In genomic region chr14:42930058-42930457, GRCh38 we compare ENCODE assay signal across 15 cellular contexts.
DNase-seq lines count a peak whose midpoint lies in the region; ATAC-seq and TF ChIP-seq lines count a peak whose summit lies in the region.
"Had no signal": no experiment of that assay in that cellular context is flagged by ENCODE, and none has a peak within 500 bp of the region (broad histone marks: within the 10 kb centered on the region; RNA-seq: fewer than 3 reads in every experiment).

No MANE protein-coding gene starts in this region.

- no peak overlapping the region for H3K9ac ChIP-seq in OCI-LY3 (ENCODE audit: low read length)

- no peak overlapping the region for H3K4me2 ChIP-seq in OCI-LY3 (ENCODE audit: low read length)

- H3K4me3 Mint-ChIP-seq in stimulated activated naive B cell treated with anti-CD40 and anti-IgM and Interleukin-4, amounts not matched to agents 10 μg/mL and 1 μg/mL and 100 μg/mL, for 72 hours: no peak overlapping the region
- H3K4me3 Mint-ChIP-seq: natural killer cell treated with Interleukin-12 subunit alpha and Interleukin-12 subunit beta and Interleukin-15 and Interleukin-18, amount 100 ng/mL, for 72 hours had no signal

- H2AFZ ChIP-seq in OCI-LY3 (ENCODE audit: low read depth, low read length): 0 out of 2 replicates have a peak overlapping the region, but pooled peaks have one; percentile 35

- H3K36me3 Mint-ChIP-seq in stimulated activated naive B cell treated with anti-CD40 and anti-IgM and Interleukin-4, amounts not matched to agents 10 μg/mL and 1 μg/mL and 100 μg/mL, for 72 hours: no peaks in the 10 kb centered on the region

- peaks cover 0 to 4% of the 10 kb centered on the region in 2 donors for H3K9me3 Mint-ChIP-seq in stimulated activated naive B cell treated with anti-CD40 and anti-IgM and Interleukin-4, amounts not matched to agents 10 μg/mL and 1 μg/mL and 100 μg/mL, for 72 hours

- H3K4me3 ChIP-seq in right atrium auricular region (no peak overlapping the region), OCI-LY3 (ENCODE audit: low read length) (no peak overlapping the region)
- H3K4me3 ChIP-seq: breast epithelium, esophagus muscularis mucosa had no signal

- H3K27me3 ChIP-seq in right atrium auricular region: no peaks in the 10 kb centered on the region
- no peaks in the 10 kb centered on the region for H3K27me3 ChIP-seq in OCI-LY3 (ENCODE audit: low read depth, low read length)
- H3K27me3 ChIP-seq: breast epithelium, esophagus muscularis mucosa had no signal

- H3K4me1 Mint-ChIP-seq in stimulated activated naive B cell treated with anti-CD40 and anti-IgM and Interleukin-4, amounts not matched to agents 10 μg/mL and 1 μg/mL and 100 μg/mL, for 72 hours: no peaks in the 10 kb centered on the region

- no peaks in the 10 kb centered on the region for H3K4me1 ChIP-seq in right atrium auricular region
- 0 out of 2 replicates have a peak, but pooled peaks cover 5% of the 10 kb centered on the region for H3K4me1 ChIP-seq in OCI-LY3 (ENCODE audit: low read length)
- H3K4me1 ChIP-seq: breast epithelium, esophagus muscularis mucosa had no signal

- H3K27ac ChIP-seq in right atrium auricular region: no peak overlapping the region
- no peak overlapping the region for H3K27ac ChIP-seq in OCI-LY3 (ENCODE audit: low read length)
- H3K27ac ChIP-seq: breast epithelium, esophagus muscularis mucosa had no signal

- no peak for TF ChIP-seq CTCF in right atrium auricular region (IDR thresholded peaks at IDR 0.05)
- no peak for TF ChIP-seq CTCF in OCI-LY3 (IDR thresholded peaks at IDR 0.05; ENCODE audit: low read depth, low read length)

- intact Hi-C loops in Right ventricle myocardium inferior (cut with DNase I) (no loop called here), cardiac septum (cut with DNase I) (no loop called here)

- H4K20me1 ChIP-seq in OCI-LY3 (ENCODE audit: insufficient read depth, low read length): no peaks in the 10 kb centered on the region

- H3K36me3 ChIP-seq in right atrium auricular region: no peaks in the 10 kb centered on the region
- H3K36me3 ChIP-seq in OCI-LY3 (replicated peaks; ENCODE audit: low read depth, low read length): no peaks in the 10 kb centered on the region
- H3K36me3 ChIP-seq: breast epithelium, esophagus muscularis mucosa had no signal

- H3K9me3 ChIP-seq in right atrium auricular region (no peaks in the 10 kb centered on the region), OCI-LY3 (ENCODE audit: insufficient read depth, low read length) (no peaks in the 10 kb centered on the region)
- H3K9me3 ChIP-seq: breast epithelium, esophagus muscularis mucosa had no signal

- H3K27me3 Mint-ChIP-seq in stimulated activated naive B cell treated with anti-CD40 and anti-IgM and Interleukin-4, amounts not matched to agents 10 μg/mL and 1 μg/mL and 100 μg/mL, for 72 hours: no peaks in the 10 kb centered on the region
- H3K27me3 Mint-ChIP-seq: natural killer cell treated with Interleukin-12 subunit alpha and Interleukin-12 subunit beta and Interleukin-15 and Interleukin-18, amount 100 ng/mL, for 72 hours had no signal

- H3K27ac Mint-ChIP-seq in stimulated activated naive B cell treated with anti-CD40 and anti-IgM and Interleukin-4, amounts not matched to agents 10 μg/mL and 1 μg/mL and 100 μg/mL, for 72 hours: no peak overlapping the region
- H3K27ac Mint-ChIP-seq: natural killer cell treated with Interleukin-12 subunit alpha and Interleukin-12 subunit beta and Interleukin-15 and Interleukin-18, amount 100 ng/mL, for 72 hours had no signal

- no peak for ATAC-seq in Right ventricle myocardium inferior
- ATAC-seq in stimulated activated naive B cell treated with anti-CD40 and anti-IgM and Interleukin-4, amounts not matched to agents 10 μg/mL and 1 μg/mL and 100 μg/mL, for 72 hours (replicated peaks): no peak
- ATAC-seq in GM21529 (IDR thresholded peaks at IDR 0.05; ENCODE audit: unreplicated experiment): no peak
- ATAC-seq: HCT116; natural killer cell treated with Interleukin-12 subunit alpha and Interleukin-12 subunit beta and Interleukin-15 and Interleukin-18, amount 100 ng/mL, for 72 hours; stimulated activated naive CD8-positive, alpha-beta T cell treated with anti-CD3 and anti-CD28 coated beads, Interleukin-15, Interleukin-2, amounts not matched to agents 100 U/mL and 50 U/mL, for 24 hours had no signal

- H3K79me2 ChIP-seq in OCI-LY3 (ENCODE audit: low read length): no peaks in the 10 kb centered on the region

- peak; percentile 62 for DNase-seq in Right ventricle myocardium inferior (ENCODE audit: missing footprints)
- no peak for DNase-seq in right atrium auricular region (ENCODE audit: low spot score)
- peak; percentile 74 for DNase-seq in cardiac septum (ENCODE audit: low spot score)
- no peak for DNase-seq in stimulated activated naive B cell treated with anti-CD40 and anti-IgM and Interleukin-4, amounts not matched to agents 10 μg/mL and 1 μg/mL and 100 μg/mL, for 72 hours
- DNase-seq in NOMO-1 treated with DMSO at 0.1 percent for 48 hours (lab: John Stamatoyannopoulos, UW; ENCODE audit: unreplicated experiment): no peak
- DNase-seq in A172 (ENCODE audit: low spot score): no peak
- DNase-seq: activated CD4-positive, CD25-positive, alpha-beta regulatory T cell; AML-193; stimulated activated naive CD8-positive, alpha-beta T cell treated with anti-CD3 and anti-CD28 coated beads, Interleukin-15, Interleukin-2, amounts not matched to agents 100 U/mL and 50 U/mL, for 24 hours had no signal

Comparison
In these comparisons a context has a peak if more than half of its experiments do, and no peak if none do; other contexts are left out.
1. DNase-seq: peak in Right ventricle myocardium inferior (single experiment) and cardiac septum (single experiment); none in right atrium auricular region (single experiment), stimulated activated naive B cell treated with anti-CD40 and anti-IgM and Interleukin-4, amounts not matched to agents 10 μg/mL and 1 μg/mL and 100 μg/mL, for 72 hours (single experiment), NOMO-1 treated with DMSO at 0.1 percent for 48 hours (single experiment) and A172 (single experiment).